In the genomic region with DNA sequence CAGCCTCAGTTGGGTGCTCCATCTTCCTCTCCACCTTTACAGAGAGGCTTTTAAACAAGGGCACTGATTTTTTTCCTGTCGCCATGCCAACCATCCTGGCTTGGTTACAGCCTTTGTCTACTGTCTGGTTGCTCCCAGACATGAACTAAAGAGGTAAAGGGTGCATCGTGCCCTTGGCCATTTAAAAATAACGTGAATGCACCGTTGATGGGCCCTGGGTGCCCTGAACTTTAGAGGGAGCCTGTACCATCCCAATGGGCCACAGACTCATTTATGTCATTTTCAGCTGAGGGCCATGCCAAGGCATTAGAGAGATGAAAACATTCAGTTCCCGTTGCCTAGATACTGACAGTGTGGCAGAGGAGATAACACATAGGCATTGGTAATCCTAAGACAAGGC, we compare ENCODE assay signal across 30 cellular contexts. TPM values are rescaled to one million over a fixed set of nuclear protein-coding genes. Genes with fewer than 3 reads are reported as not detected.
A peak's percentile ranks its signal among the peaks of the same experiment; 100 is the strongest.
DNase-seq lines count a peak whose midpoint lies in the region; ATAC-seq lines count a peak whose summit lies in the region.
"Had no signal": no experiment of that assay in that cellular context is flagged by ENCODE, and none has a peak within 500 bp of the region (broad histone marks: within the 10 kb centered on the region; RNA-seq: fewer than 3 reads in every experiment).

No MANE protein-coding gene starts in this region.

- no peaks in the 10 kb centered on the region for H3K36me3 Mint-ChIP-seq in activated naive CD8-positive, alpha-beta T cell treated with anti-CD3 and anti-CD28 coated beads, Interleukin-2, amount 50 U/mL, for 24 hours (ENCODE audit: low read depth)
- no peaks in the 10 kb centered on the region for H3K36me3 Mint-ChIP-seq in activated CD4-positive, alpha-beta memory T cell treated with anti-CD3 and anti-CD28 coated beads, Interleukin-2, amount 10 ng/mL, durations not matched to agents 7 days and 5 days (ENCODE audit: low read depth)
- H3K36me3 Mint-ChIP-seq: CD4-positive, CD25-positive, alpha-beta regulatory T cell had no signal

- CTCF ChIA-PET in activated CD4-positive, alpha-beta memory T cell treated with anti-CD3 and anti-CD28 coated beads, Interleukin-2, amount 10 ng/mL, durations not matched to agents 7 days and 5 days (lab: Charles Lee): no interaction called here

- no peak overlapping the region for H3K27ac Mint-ChIP-seq in activated naive CD8-positive, alpha-beta T cell treated with anti-CD3 and anti-CD28 coated beads, Interleukin-2, amount 50 U/mL, for 24 hours
- no peak overlapping the region for H3K27ac Mint-ChIP-seq in activated CD4-positive, alpha-beta memory T cell treated with anti-CD3 and anti-CD28 coated beads, Interleukin-2, amount 10 ng/mL, durations not matched to agents 7 days and 5 days
- H3K27ac Mint-ChIP-seq: CD4-positive, CD25-positive, alpha-beta regulatory T cell; nephron progenitor cell; T-helper 17 cell had no signal

- H3K27me3 Mint-ChIP-seq in activated naive CD8-positive, alpha-beta T cell treated with anti-CD3 and anti-CD28 coated beads, Interleukin-2, amount 50 U/mL, for 24 hours: peaks cover 56% of the 10 kb centered on the region
- peaks cover 47% of the 10 kb centered on the region for H3K27me3 Mint-ChIP-seq in activated CD4-positive, alpha-beta memory T cell treated with anti-CD3 and anti-CD28 coated beads, Interleukin-2, amount 10 ng/mL, durations not matched to agents 7 days and 5 days

- no peaks in the 10 kb centered on the region for H3K4me1 Mint-ChIP-seq in activated naive CD8-positive, alpha-beta T cell treated with anti-CD3 and anti-CD28 coated beads, Interleukin-2, amount 50 U/mL, for 24 hours
- H3K4me1 Mint-ChIP-seq in activated CD4-positive, alpha-beta memory T cell treated with anti-CD3 and anti-CD28 coated beads, Interleukin-2, amount 10 ng/mL, durations not matched to agents 7 days and 5 days: no peaks in the 10 kb centered on the region
- H3K4me1 Mint-ChIP-seq: CD4-positive, CD25-positive, alpha-beta regulatory T cell had no signal

- no peak for ATAC-seq in activated naive CD8-positive, alpha-beta T cell treated with anti-CD3 and anti-CD28 coated beads, Interleukin-2, amount 50 U/mL, for 24 hours
- ATAC-seq in GM21576 (IDR thresholded peaks at IDR 0.05; ENCODE audit: unreplicated experiment) (no peak), GM21737 (IDR thresholded peaks at IDR 0.05; ENCODE audit: unreplicated experiment) (no peak)
- ATAC-seq: psoas muscle, T-helper 17 cell had no signal

- DNase-seq in COLO829 (ENCODE audit: low spot score): peak; percentile 72
- peak; percentile 56 for DNase-seq in NCI-H1092 treated with DMSO at 0.1 percent for 48 hours (lab: John Stamatoyannopoulos, UW)
- no peak for DNase-seq in activated naive CD8-positive, alpha-beta T cell treated with anti-CD3 and anti-CD28 coated beads, Interleukin-2, amount 50 U/mL, for 24 hours
- peak; percentile 12 to 21 for DNase-seq in hippocampal formation (lab: John Stamatoyannopoulos, UW)
- no peak for DNase-seq in activated CD4-positive, alpha-beta memory T cell treated with anti-CD3 and anti-CD28 coated beads, Interleukin-2, amount 10 ng/mL, durations not matched to agents 7 days and 5 days
- DNase-seq in NK-92 (lab: John Stamatoyannopoulos, UW; ENCODE audit: unreplicated experiment): no peak
- DNase-seq: activated CD4-positive, alpha-beta T cell treated with anti-CD3 and anti-CD28 coated beads, Interleukin-2, amount 50 U/mL, for 4 hours; activated naive CD4-positive, alpha-beta T cell; activated T-cell treated with anti-CD3 and anti-CD28 coated beads for 4 hours; CD4-positive, CD25-positive, alpha-beta regulatory T cell; DND-41; effector CD4-positive, alpha-beta T cell; Karpas-422; left ventricle myocardium inferior; NCI-H1048; NCI-H2081 treated with DMSO at 0.1 percent for 48 hours; NCI-H82; nephron progenitor cell; psoas muscle; SHP77 treated with DMSO at 0.1 percent for 48 hours; stimulated activated CD4-positive, alpha-beta T cell treated with anti-CD3 and anti-CD28 coated beads, Interleukin-2, amount 100 ng/mL, for 24 hours; stimulated activated naive CD4-positive, alpha-beta T cell; T-helper 17 cell; tibial artery; WERI-Rb-1 had no signal

- peak overlapping the region; percentile 1 for H3K4me3 Mint-ChIP-seq in activated naive CD8-positive, alpha-beta T cell treated with anti-CD3 and anti-CD28 coated beads, Interleukin-2, amount 50 U/mL, for 24 hours
- no peak overlapping the region for H3K4me3 Mint-ChIP-seq in activated CD4-positive, alpha-beta memory T cell treated with anti-CD3 and anti-CD28 coated beads, Interleukin-2, amount 10 ng/mL, durations not matched to agents 7 days and 5 days
- H3K4me3 Mint-ChIP-seq: CD4-positive, CD25-positive, alpha-beta regulatory T cell; nephron progenitor cell; T-helper 17 cell had no signal

- POLR2A ChIA-PET in activated CD4-positive, alpha-beta memory T cell treated with anti-CD3 and anti-CD28 coated beads, Interleukin-2, amount 10 ng/mL, durations not matched to agents 7 days and 5 days (lab: Charles Lee): no interaction called here

- no peaks in the 10 kb centered on the region for H3K9me3 Mint-ChIP-seq in activated naive CD8-positive, alpha-beta T cell treated with anti-CD3 and anti-CD28 coated beads, Interleukin-2, amount 50 U/mL, for 24 hours
- H3K9me3 Mint-ChIP-seq in activated CD4-positive, alpha-beta memory T cell treated with anti-CD3 and anti-CD28 coated beads, Interleukin-2, amount 10 ng/mL, durations not matched to agents 7 days and 5 days: no peaks in the 10 kb centered on the region
- H3K9me3 Mint-ChIP-seq: nephron progenitor cell had no signal

RNA-seq across cellular contexts. Expression of gene TMC2, which starts 23.3 kb away (rescaled TPM):
- total RNA-seq in activated CD4-positive, alpha-beta memory T cell treated with anti-CD3 and anti-CD28 coated beads, Interleukin-2, amount 10 ng/mL, durations not matched to agents 7 days and 5 days: not detected
- total RNA-seq: CD4-positive, CD25-positive, alpha-beta regulatory T cell; glomerular endothelial cell; left ventricle myocardium inferior; mononuclear cell; skeletal muscle tissue; T-helper 17 cell had no signal

RNA-seq across cellular contexts. Expression of gene ZNF343, which starts 50.9 kb away (rescaled TPM):
- 1 to 10 TPM; 6.2 to 8.8 TPM for total RNA-seq in activated CD4-positive, alpha-beta memory T cell treated with anti-CD3 and anti-CD28 coated beads, Interleukin-2, amount 10 ng/mL, durations not matched to agents 7 days and 5 days

Comparison
In these comparisons a context has a peak if more than half of its experiments do, and no peak if none do; other contexts are left out.
1. DNase-seq: peak in COLO829 (single experiment), NCI-H1092 treated with DMSO at 0.1 percent for 48 hours (single experiment) and hippocampal formation (2 of 2); none in activated naive CD8-positive, alpha-beta T cell treated with anti-CD3 and anti-CD28 coated beads, Interleukin-2, amount 50 U/mL, for 24 hours (single experiment), activated CD4-positive, alpha-beta memory T cell treated with anti-CD3 and anti-CD28 coated beads, Interleukin-2, amount 10 ng/mL, durations not matched to agents 7 days and 5 days (single experiment) and NK-92 (single experiment).